ENCODE assay signal across 8 cellular contexts in the genomic region with DNA sequence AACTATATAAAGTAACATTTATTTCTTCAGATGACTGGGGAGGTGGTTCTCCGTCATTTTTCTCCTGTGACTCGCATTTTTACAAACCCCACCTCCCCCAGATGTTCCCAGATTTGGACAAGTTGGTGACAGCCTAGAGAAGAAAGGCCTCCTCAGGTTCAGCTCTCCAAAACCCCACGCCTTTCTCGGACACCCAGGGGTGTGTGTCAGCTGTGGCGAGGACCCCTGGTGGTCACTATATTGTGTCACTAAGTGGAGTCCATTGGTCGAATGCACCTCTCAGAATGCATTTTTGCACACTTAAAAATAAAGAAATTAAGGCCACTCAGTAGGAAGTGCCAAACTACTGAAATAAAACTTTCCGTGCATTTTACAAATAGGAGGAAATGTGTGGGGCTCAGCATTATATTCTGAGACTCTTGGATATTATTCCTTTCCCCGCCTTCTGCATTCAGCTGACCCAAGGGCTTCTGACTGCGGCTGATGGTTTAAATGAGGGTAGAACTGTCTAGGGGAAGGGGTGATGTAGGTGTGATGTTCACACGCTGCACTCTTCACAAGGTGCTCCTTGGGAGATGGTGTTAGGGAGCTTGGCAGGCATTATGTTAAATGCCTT. TPM values are rescaled to one million over a fixed set of nuclear protein-coding genes. Genes with fewer than 3 reads are reported as not detected.
DNase-seq lines count a peak whose midpoint lies in the region; ATAC-seq, FAIRE-seq and TF ChIP-seq lines count a peak whose summit lies in the region.

No MANE protein-coding gene starts in this region.

- H3K4me2 ChIP-seq in keratinocyte (ENCODE audit: control insufficient read depth, extremely low read depth, insufficient read depth, low read depth, low read length): no peak overlapping the region

- peak overlapping the region; percentile 40 for H3K9ac ChIP-seq in adipocyte (ENCODE audit: low read length)
- H3K9ac ChIP-seq in keratinocyte (ENCODE audit: control insufficient read depth, extremely low read depth, insufficient read depth, low read length): no peak overlapping the region

- no peak for ATAC-seq in HG02678 (IDR thresholded peaks at IDR 0.05; ENCODE audit: unreplicated experiment)

- intact Hi-C loops in A673 (cut with micrococcal nuclease; ENCODE audit: unreplicated experiment): loop anchor here (5.0 kb wide), 1 partner anchor 55 kb away; no protein-coding TSS in a partner anchor

- H3K4me3 ChIP-seq in A673 (ENCODE audit: low read depth, low read length, poor library complexity, severe bottlenecking): no peak overlapping the region
- no peak overlapping the region for H3K4me3 ChIP-seq in adipocyte (ENCODE audit: low read length)
- no peak overlapping the region for H3K4me3 ChIP-seq in keratinocyte (ENCODE audit: control insufficient read depth in 2 of 3, extremely low read depth in 1 of 3, insufficient read depth in 2 of 3, low read depth in 1 of 3, low read length in 3 of 3)

- H3K9me3 ChIP-seq in A673 (ENCODE audit: low read depth, low read length, poor library complexity, severe bottlenecking): no peaks in the 10 kb centered on the region
- no peaks in the 10 kb centered on the region for H3K9me3 ChIP-seq in adipocyte (ENCODE audit: control insufficient read depth, low read length)
- H3K9me3 ChIP-seq in keratinocyte (ENCODE audit: control insufficient read depth, low read depth, low read length): no peaks in the 10 kb centered on the region

- dilution Hi-C loops in keratinocyte (cut with MboI; ENCODE audit: extremely low pct_ligation_motif_present, low sequenced_read_pairs): loop anchor here (25.0 kb wide), 1 partner anchor 130 kb away; the partner anchor contains the start of genes NDUFB6, SMIM27 and TOPORS

- DNase-seq in A673 (ENCODE audit: low spot score): peak; percentile 40
- peak; percentile 21 for DNase-seq in GM10266 (ENCODE audit: extremely low spot score)
- peak; percentile 6 for DNase-seq in NCI-H345 treated with DMSO at 0.1 percent for 48 hours (lab: John Stamatoyannopoulos, UW; ENCODE audit: unreplicated experiment)
- DNase-seq in adipocyte (ENCODE audit: low read depth): peak; percentile 79
- no peak for DNase-seq in keratinocyte (ENCODE audit: low read depth, low spot score)
- DNase-seq in stimulated activated CD8-positive, alpha-beta memory T cell treated with anti-CD3 and anti-CD28 coated beads, Interleukin-12 subunit alpha, Interleukin-12 subunit beta, amount 100 ng/mL, for 1 hour (ENCODE audit: low read depth): peak; percentile 13
- no peak for DNase-seq in DMS153 (lab: John Stamatoyannopoulos, UW)

- peaks cover 14% of the 10 kb centered on the region for H3K36me3 ChIP-seq in A673 (ENCODE audit: insufficient read depth, low read length, poor library complexity, severe bottlenecking)
- peaks cover 99% of the 10 kb centered on the region for H3K36me3 ChIP-seq in adipocyte (ENCODE audit: control insufficient read depth, insufficient read depth, low read length, severe bottlenecking)
- peaks cover 6 to 10% of the 10 kb centered on the region in 2 experiments for H3K36me3 ChIP-seq in keratinocyte (ENCODE audit: control insufficient read depth in 2 of 2, extremely low read depth in 1 of 2, insufficient read depth in 2 of 2, low read length in 2 of 2)

- no peaks in the 10 kb centered on the region for H3K27me3 ChIP-seq in A673 (replicated peaks; ENCODE audit: insufficient read depth, low read depth, low read length, poor library complexity)
- no peaks in the 10 kb centered on the region for H3K27me3 ChIP-seq in adipocyte (replicated peaks; ENCODE audit: control insufficient read depth, insufficient read depth, low read length)
- H3K27me3 ChIP-seq in keratinocyte (ENCODE audit: control insufficient read depth, extremely low read depth, insufficient read depth, low read length): no peaks in the 10 kb centered on the region

- H3K4me1 ChIP-seq in A673 (ENCODE audit: insufficient read depth, low read length, poor library complexity, severe bottlenecking): no peaks in the 10 kb centered on the region
- H3K4me1 ChIP-seq in adipocyte (ENCODE audit: control insufficient read depth, insufficient read depth, low read length): peaks cover 34% of the 10 kb centered on the region
- no peaks in the 10 kb centered on the region for H3K4me1 ChIP-seq in keratinocyte (ENCODE audit: control insufficient read depth, extremely low read depth, insufficient read depth, low read length)

- no peaks in the 10 kb centered on the region for H3K9me1 ChIP-seq in keratinocyte (ENCODE audit: control insufficient read depth, extremely low read depth, insufficient read depth, low read length)

- no peak overlapping the region for H3K27ac ChIP-seq in A673 (ENCODE audit: low read depth, low read length, poor library complexity, severe bottlenecking)
- H3K27ac ChIP-seq in keratinocyte (ENCODE audit: control insufficient read depth, insufficient read depth, low read length): no peak overlapping the region

- CTCF ChIA-PET in A673 (lab: Charles Lee): interaction anchor here (1.2 to 2.5 kb wide), 2 partner anchors 48 to 53 kb away, joined by 3 to 13 read pairs; partner anchors contain the start of gene ACO1

- no peaks in the 10 kb centered on the region for H4K20me1 ChIP-seq in keratinocyte (ENCODE audit: control insufficient read depth, extremely low read depth, insufficient read depth, low read length)

- no TSS peak for BruUV-seq in A673 (replicated peaks; lab: Mats Ljungman, UMichigan)

- no peak overlapping the region for H2AFZ ChIP-seq in keratinocyte (ENCODE audit: control insufficient read depth, low read length)

- TF ChIP-seq CTCF in A673 (conservative IDR thresholded peaks at IDR 0.05; ENCODE audit: low read depth, low read length) (peak; percentile 60), GM10266 (IDR thresholded peaks at IDR 0.05; ENCODE audit: control insufficient read depth, insufficient read depth, low read depth, missing control alignments) (peak; percentile 40), keratinocyte (optimal IDR thresholded peaks at IDR 0.05 in 1 of 3, IDR thresholded peaks at IDR 0.05 in 1 of 3, conservative IDR thresholded peaks at IDR 0.05 in 1 of 3; ENCODE audit: extremely low read depth in 1 of 3, insufficient read depth in 2 of 3, low read length in 3 of 3) (peak; percentile 30 to 61 (median 44))

- no peaks in the 10 kb centered on the region for H3K79me2 ChIP-seq in keratinocyte (ENCODE audit: control insufficient read depth, insufficient read depth, low read length)

- POLR2A ChIA-PET in A673 (lab: Charles Lee; ENCODE audit: low non-redundant PET): no interaction called here

- no peak for FAIRE-seq in keratinocyte (lab: Jason Lieb, UNC)

RNA-seq across cellular contexts. Expression of gene ACO1, which starts 47.6 kb away (rescaled TPM):
- total RNA-seq in A673 (2021): 40.0 and 41.7 TPM in 2 replicates
- 23.9 to 30.8 TPM (median 29.2 TPM) in 3 replicates for polyA plus RNA-seq in keratinocyte
- 3.3 TPM for polyA plus RNA-seq in keratinocyte (2011; ENCODE audit: low read depth)
- 22.7 and 31.3 TPM in 2 replicates for polyA plus RNA-seq in keratinocyte (2011; cell fraction: cytosol; rRNA removed)
- 24.3 and 26.9 TPM in 2 replicates for polyA plus RNA-seq in keratinocyte (2011; cell fraction: nucleus; rRNA removed)
- 6.6 and 20.8 TPM in 2 replicates for polyA plus RNA-seq in keratinocyte (2012; ENCODE audit: low replicate concordance)
- polyA minus RNA-seq in keratinocyte: 18.2 to 38.8 TPM (median 35.4 TPM) in 3 replicates
- polyA minus RNA-seq in keratinocyte (2011; cell fraction: cytosol; rRNA and poly(A)+ RNA removed): 17.1 TPM
- polyA minus RNA-seq in keratinocyte (2011; cell fraction: nucleus; rRNA and poly(A)+ RNA removed): 14.8 and 25.1 TPM in 2 replicates

Comparison
In these comparisons a context has a peak if more than half of its experiments do, and no peak if none do; other contexts are left out.
1. DNase-seq: peak in A673 (single experiment), GM10266 (single experiment), NCI-H345 treated with DMSO at 0.1 percent for 48 hours (single experiment), adipocyte (single experiment) and stimulated activated CD8-positive, alpha-beta memory T cell treated with anti-CD3 and anti-CD28 coated beads, Interleukin-12 subunit alpha, Interleukin-12 subunit beta, amount 100 ng/mL, for 1 hour (single experiment); none in keratinocyte (single experiment) and DMS153 (single experiment).
2. Peak in every context shown above with its lines, with median percentiles within 50 percentile points of each other: CTCF ChIP-seq.